33 cellular contexts compared by ENCODE assay signal in genomic region chr15:45102226-45102625, GRCh38. TPM values are rescaled to one million over a fixed set of nuclear protein-coding genes. Genes with fewer than 3 reads are reported as not detected.
"Had no signal": no experiment of that assay in that cellular context is flagged by ENCODE, and none has a peak within 500 bp of the region (broad histone marks: within the 10 kb centered on the region; RNA-seq: fewer than 3 reads in every experiment).

No MANE protein-coding gene starts in this region.

- ATAC-seq: activated CD4-positive, alpha-beta T cell treated with anti-CD3 and anti-CD28 coated beads for 36 hours; activated CD8-positive, alpha-beta memory T cell treated with anti-CD3 and anti-CD28 coated beads, Interleukin-2, amount 10 ng/mL, durations not matched to agents 7 days and 5 days; activated CD8-positive, alpha-beta T cell treated with anti-CD3 and anti-CD28 coated beads, Interleukin-2, amount 10 ng/mL, durations not matched to agents 7 days and 5 days; body of pancreas; gastroesophageal sphincter had no signal

- H3K36me3 ChIP-seq: colonic mucosa, gastroesophageal sphincter had no signal

- H3K4me1 ChIP-seq: body of pancreas, colonic mucosa, gastroesophageal sphincter had no signal

- H3K27ac ChIP-seq: body of pancreas, colonic mucosa, epithelial cell of prostate, esophagus squamous epithelium, gastroesophageal sphincter had no signal

- H3K27me3 ChIP-seq: body of pancreas, colonic mucosa had no signal

- DNase-seq: activated CD4-positive, alpha-beta memory T cell treated with anti-CD3 and anti-CD28 coated beads for 36 hours; activated CD4-positive, alpha-beta T cell treated with anti-CD3 and anti-CD28 coated beads for 36 hours; activated CD4-positive, alpha-beta T cell treated with anti-CD3 and anti-CD28 coated beads, Interleukin-2, amount 10 ng/mL, durations not matched to agents 24 days and 14 days; activated CD4-positive, CD25-positive, alpha-beta regulatory T cell; activated CD4-positive, CD25-positive, alpha-beta regulatory T cell treated with anti-CD3 and anti-CD28 coated beads, Interleukin-2, amount 50 U/mL, for 72 hours; activated CD8-positive, alpha-beta memory T cell treated with anti-CD3 and anti-CD28 coated beads, Interleukin-2, amount 10 ng/mL, durations not matched to agents 7 days and 5 days; activated CD8-positive, alpha-beta memory T cell treated with anti-CD3 and anti-CD28 coated beads, Interleukin-2, amount 50 U/mL, for 4 hours; activated CD8-positive, alpha-beta T cell treated with anti-CD3 and anti-CD28 coated beads, Interleukin-2, amount 10 ng/mL, durations not matched to agents 7 days and 5 days; activated gamma-delta T cell treated with Interleukin-2 at 50 U/mL for 16 hours; activated naive CD4-positive, alpha-beta T cell treated with anti-CD3 and anti-CD28 coated beads, Interleukin-2, amount 50 U/mL, for 16 hours; activated naive CD4-positive, alpha-beta T cell treated with Interleukin-2 at 50 U/mL for 16 hours; activated T-cell treated with anti-CD3 and anti-CD28 coated beads, Interleukin-2, amount 50 U/mL, for 1 hour; activated T-cell treated with anti-CD3 and anti-CD28 coated beads, Interleukin-2, amount 50 U/mL, for 48 hours; amygdala; body of pancreas; central memory CD4-positive, alpha-beta T cell; cerebellar nuclear complex; colonic mucosa; effector CD8-positive, alpha-beta T cell; esophagus squamous epithelium; foreskin melanocyte; T-helper 2 cell had no signal

- H3K4me3 ChIP-seq: body of pancreas, colonic mucosa, esophagus squamous epithelium, gastroesophageal sphincter had no signal

- H3K9me3 ChIP-seq: body of pancreas, colonic mucosa, esophagus squamous epithelium, gastroesophageal sphincter had no signal

RNA-seq across cellular contexts. Expression of gene DUOX2, which starts 11.7 kb away (rescaled TPM):
- total RNA-seq: activated CD4-positive, alpha-beta T cell treated with anti-CD3 and anti-CD28 coated beads, Interleukin-2, amount 10 ng/mL, durations not matched to agents 24 days and 14 days; activated CD8-positive, alpha-beta memory T cell treated with anti-CD3 and anti-CD28 coated beads, Interleukin-2, amount 10 ng/mL, durations not matched to agents 7 days and 5 days; activated CD8-positive, alpha-beta T cell treated with anti-CD3 and anti-CD28 coated beads, Interleukin-2, amount 10 ng/mL, durations not matched to agents 7 days and 5 days; activated T-helper 1 cell treated with anti-CD3 and anti-CD28 coated beads, Interleukin-12 subunit alpha, Interleukin-12 subunit beta, Interleukin-2, Interleukin-4 antibody, amounts not matched to agents 30 ng/mL and 10 ng/mL and 1 ng/mL, durations not matched to agents 14 hours and 24 hours and 36 hours; activated T-helper 2 cell treated with anti-CD3 and anti-CD28 coated beads, Interferon-gamma antibody, Interleukin-2, Interleukin-4, amounts not matched to agents 10 μg/mL and 5 μg/mL and 100 μg/mL, durations not matched to agents 14 hours and 24 hours and 36 hours; dermis microvascular lymphatic vessel endothelial cell; endothelial cell of umbilical vein; fibroblast of lung; fibroblast of villous mesenchyme; T-helper 1 cell treated with Interleukin-12 subunit alpha and Interleukin-12 subunit beta and Interleukin-4 antibody, amounts not matched to agents 30 ng/mL and 1 ng/mL, for 36 hours had no signal
- polyA plus RNA-seq: fibroblast of lung had no signal

RNA-seq across cellular contexts. Expression of gene DUOXA2, which starts 11.9 kb away (rescaled TPM):
- total RNA-seq: activated CD4-positive, alpha-beta memory T cell treated with anti-CD3 and anti-CD28 coated beads for 36 hours; activated CD4-positive, alpha-beta T cell treated with anti-CD3 and anti-CD28 coated beads for 36 hours; activated CD4-positive, alpha-beta T cell treated with anti-CD3 and anti-CD28 coated beads, Interleukin-2, amount 10 ng/mL, durations not matched to agents 24 days and 14 days; activated CD8-positive, alpha-beta memory T cell treated with anti-CD3 and anti-CD28 coated beads for 36 hours; activated CD8-positive, alpha-beta memory T cell treated with anti-CD3 and anti-CD28 coated beads, Interleukin-2, amount 10 ng/mL, durations not matched to agents 7 days and 5 days; activated CD8-positive, alpha-beta T cell treated with anti-CD3 and anti-CD28 coated beads, Interleukin-2, amount 10 ng/mL, durations not matched to agents 7 days and 5 days; activated T-helper 1 cell treated with anti-CD3 and anti-CD28 coated beads, Interleukin-12 subunit alpha, Interleukin-12 subunit beta, Interleukin-2, Interleukin-4 antibody, amounts not matched to agents 30 ng/mL and 10 ng/mL and 1 ng/mL, durations not matched to agents 14 hours and 24 hours and 36 hours; activated T-helper 2 cell treated with anti-CD3 and anti-CD28 coated beads, Interferon-gamma antibody, Interleukin-2, Interleukin-4, amounts not matched to agents 10 μg/mL and 5 μg/mL and 100 μg/mL, durations not matched to agents 14 hours and 24 hours and 36 hours; aorta; body of pancreas; dermis microvascular lymphatic vessel endothelial cell; endothelial cell of umbilical vein; fibroblast of lung; fibroblast of villous mesenchyme; T-helper 1 cell treated with Interleukin-12 subunit alpha and Interleukin-12 subunit beta and Interleukin-4 antibody, amounts not matched to agents 30 ng/mL and 1 ng/mL, for 36 hours had no signal
- polyA plus RNA-seq: endothelial cell of umbilical vein, fibroblast of lung had no signal

RNA-seq across cellular contexts. Expression of gene DUOXA1, which starts 27.5 kb away (rescaled TPM):
- total RNA-seq: activated CD4-positive, alpha-beta T cell treated with anti-CD3 and anti-CD28 coated beads, Interleukin-2, amount 10 ng/mL, durations not matched to agents 24 days and 14 days; activated CD8-positive, alpha-beta memory T cell treated with anti-CD3 and anti-CD28 coated beads for 36 hours; activated CD8-positive, alpha-beta memory T cell treated with anti-CD3 and anti-CD28 coated beads, Interleukin-2, amount 10 ng/mL, durations not matched to agents 7 days and 5 days; activated CD8-positive, alpha-beta T cell treated with anti-CD3 and anti-CD28 coated beads, Interleukin-2, amount 10 ng/mL, durations not matched to agents 7 days and 5 days; activated T-helper 1 cell treated with anti-CD3 and anti-CD28 coated beads, Interleukin-12 subunit alpha, Interleukin-12 subunit beta, Interleukin-2, Interleukin-4 antibody, amounts not matched to agents 30 ng/mL and 10 ng/mL and 1 ng/mL, durations not matched to agents 14 hours and 24 hours and 36 hours; body of pancreas; dermis microvascular lymphatic vessel endothelial cell; endothelial cell of umbilical vein; fibroblast of lung; fibroblast of villous mesenchyme had no signal
- polyA plus RNA-seq: fibroblast of lung had no signal

RNA-seq across cellular contexts. Expression of gene DUOX1, which starts 27.6 kb away (rescaled TPM):
- total RNA-seq: activated CD8-positive, alpha-beta T cell treated with anti-CD3 and anti-CD28 coated beads, Interleukin-2, amount 10 ng/mL, durations not matched to agents 7 days and 5 days; dermis microvascular lymphatic vessel endothelial cell; endothelial cell of umbilical vein; fibroblast of lung; fibroblast of villous mesenchyme had no signal
- polyA plus RNA-seq: endothelial cell of umbilical vein, fibroblast of lung had no signal
